Comparison of ENCODE assay signal across 15 cellular contexts in genomic region chr17:2542456-2542855, GRCh38. TPM values are rescaled to one million over a fixed set of nuclear protein-coding genes. Genes with fewer than 3 reads are reported as not detected.
DNase-seq lines count a peak whose midpoint lies in the region; ATAC-seq lines count a peak whose summit lies in the region.
"Had no signal": no experiment of that assay in that cellular context is flagged by ENCODE, and none has a peak within 500 bp of the region (broad histone marks: within the 10 kb centered on the region; RNA-seq: fewer than 3 reads in every experiment).

No MANE protein-coding gene starts in this region.

- peak; percentile 85 for ATAC-seq in activated naive CD8-positive, alpha-beta T cell treated with anti-CD3 and anti-CD28 coated beads, Interleukin-2, amount 50 U/mL, for 24 hours
- ATAC-seq in left lobe of liver (peak; percentile 31), HG02840 (IDR thresholded peaks at IDR 0.05; ENCODE audit: low FRiP score, unreplicated experiment) (no peak)
- peak; percentile 64 for ATAC-seq in stimulated activated naive CD8-positive, alpha-beta T cell treated with anti-CD3 and anti-CD28 coated beads, Interleukin-15, amount 100 ng/mL, for 72 hours

- H3K9me3 Mint-ChIP-seq in activated naive CD8-positive, alpha-beta T cell treated with anti-CD3 and anti-CD28 coated beads, Interleukin-2, amount 50 U/mL, for 24 hours = no peaks in the 10 kb centered on the region
- no peaks in the 10 kb centered on the region for H3K9me3 Mint-ChIP-seq in activated naive CD8-positive, alpha-beta T cell treated with anti-CD3 and anti-CD28 coated beads for 36 hours
- no peaks in the 10 kb centered on the region for H3K9me3 Mint-ChIP-seq in stimulated activated naive CD8-positive, alpha-beta T cell treated with anti-CD3 and anti-CD28 coated beads, Interleukin-15, amount 100 ng/mL, for 72 hours
- H3K9me3 Mint-ChIP-seq: activated T-helper 2 cell treated with anti-CD3 and anti-CD28 coated beads, Interferon-gamma antibody, Interleukin-2, Interleukin-4, amounts not matched to agents 10 μg/mL and 5 μg/mL and 100 μg/mL, durations not matched to agents 14 hours and 24 hours and 36 hours; nephron had no signal

- peaks cover 11% of the 10 kb centered on the region for H3K4me1 Mint-ChIP-seq in activated naive CD8-positive, alpha-beta T cell treated with anti-CD3 and anti-CD28 coated beads, Interleukin-2, amount 50 U/mL, for 24 hours
- H3K4me1 Mint-ChIP-seq in activated naive CD8-positive, alpha-beta T cell treated with anti-CD3 and anti-CD28 coated beads for 36 hours = peaks cover 3% of the 10 kb centered on the region
- peaks cover 14% of the 10 kb centered on the region for H3K4me1 Mint-ChIP-seq in stimulated activated naive CD8-positive, alpha-beta T cell treated with anti-CD3 and anti-CD28 coated beads, Interleukin-15, amount 100 ng/mL, for 72 hours
- H3K4me1 Mint-ChIP-seq: nephron had no signal

- no peaks in the 10 kb centered on the region for H3K27me3 Mint-ChIP-seq in activated naive CD8-positive, alpha-beta T cell treated with anti-CD3 and anti-CD28 coated beads, Interleukin-2, amount 50 U/mL, for 24 hours
- H3K27me3 Mint-ChIP-seq in activated naive CD8-positive, alpha-beta T cell treated with anti-CD3 and anti-CD28 coated beads for 36 hours = no peaks in the 10 kb centered on the region
- H3K27me3 Mint-ChIP-seq in stimulated activated naive CD8-positive, alpha-beta T cell treated with anti-CD3 and anti-CD28 coated beads, Interleukin-15, amount 100 ng/mL, for 72 hours = no peaks in the 10 kb centered on the region
- H3K27me3 Mint-ChIP-seq: progenitor cell of endocrine pancreas had no signal

- H3K4me3 Mint-ChIP-seq in activated naive CD8-positive, alpha-beta T cell treated with anti-CD3 and anti-CD28 coated beads, Interleukin-2, amount 50 U/mL, for 24 hours = no peak overlapping the region
- no peak overlapping the region for H3K4me3 Mint-ChIP-seq in activated naive CD8-positive, alpha-beta T cell treated with anti-CD3 and anti-CD28 coated beads for 36 hours
- no peak overlapping the region for H3K4me3 Mint-ChIP-seq in stimulated activated naive CD8-positive, alpha-beta T cell treated with anti-CD3 and anti-CD28 coated beads, Interleukin-15, amount 100 ng/mL, for 72 hours
- H3K4me3 Mint-ChIP-seq: CD4-positive, CD25-positive, alpha-beta regulatory T cell; nephron had no signal

- no peaks in the 10 kb centered on the region for H3K36me3 Mint-ChIP-seq in activated naive CD8-positive, alpha-beta T cell treated with anti-CD3 and anti-CD28 coated beads, Interleukin-2, amount 50 U/mL, for 24 hours (ENCODE audit: low read depth)
- no peaks in the 10 kb centered on the region for H3K36me3 Mint-ChIP-seq in activated naive CD8-positive, alpha-beta T cell treated with anti-CD3 and anti-CD28 coated beads for 36 hours
- H3K36me3 Mint-ChIP-seq: CD4-positive, CD25-positive, alpha-beta regulatory T cell had no signal

- H3K27ac Mint-ChIP-seq in activated naive CD8-positive, alpha-beta T cell treated with anti-CD3 and anti-CD28 coated beads, Interleukin-2, amount 50 U/mL, for 24 hours = no peak overlapping the region
- H3K27ac Mint-ChIP-seq in activated naive CD8-positive, alpha-beta T cell treated with anti-CD3 and anti-CD28 coated beads for 36 hours = no peak overlapping the region
- H3K27ac Mint-ChIP-seq in stimulated activated naive CD8-positive, alpha-beta T cell treated with anti-CD3 and anti-CD28 coated beads, Interleukin-15, amount 100 ng/mL, for 72 hours = peak overlapping the region in 1 of 2 donors; percentile 15
- H3K27ac Mint-ChIP-seq: activated T-helper 2 cell treated with anti-CD3 and anti-CD28 coated beads, Interferon-gamma antibody, Interleukin-2, Interleukin-4, amounts not matched to agents 10 μg/mL and 5 μg/mL and 100 μg/mL, durations not matched to agents 14 hours and 24 hours and 36 hours; CD4-positive, CD25-positive, alpha-beta regulatory T cell; nephron; progenitor cell of endocrine pancreas had no signal

- DNase-seq in activated naive CD8-positive, alpha-beta T cell treated with anti-CD3 and anti-CD28 coated beads, Interleukin-2, amount 50 U/mL, for 24 hours = peak; percentile 23
- no peak for DNase-seq in activated naive CD8-positive, alpha-beta T cell treated with anti-CD3 and anti-CD28 coated beads for 36 hours
- DNase-seq in RPMI8226 (peak; percentile 23), left lobe of liver (ENCODE audit: low spot score) (no peak), NCI-H226 (no peak), NCI-H2107 treated with DMSO at 0.1 percent for 48 hours (lab: John Stamatoyannopoulos, UW; ENCODE audit: unreplicated experiment) (no peak)
- no peak for DNase-seq in stimulated activated naive CD8-positive, alpha-beta T cell treated with anti-CD3 and anti-CD28 coated beads, Interleukin-15, amount 100 ng/mL, for 72 hours
- DNase-seq: CD4-positive, CD25-positive, alpha-beta regulatory T cell; mammary epithelial cell; NCI-H2029 treated with DMSO at 0.1 percent for 48 hours; T-helper 9 cell had no signal

RNA-seq across cellular contexts. Expression of gene METTL16, which starts 30.8 kb away (rescaled TPM):
- total RNA-seq in activated naive CD8-positive, alpha-beta T cell treated with anti-CD3 and anti-CD28 coated beads for 36 hours = 10 to 100 TPM; 61.7 to 66.5 TPM
- 8.1 TPM for total RNA-seq in left lobe of liver

RNA-seq across cellular contexts. Expression of gene PAFAH1B1, which starts 51.0 kb away (rescaled TPM):
- 100 to 1,000 TPM; 137 to 156 TPM for total RNA-seq in activated naive CD8-positive, alpha-beta T cell treated with anti-CD3 and anti-CD28 coated beads for 36 hours
- total RNA-seq in left lobe of liver = 34.5 TPM

Comparison
In these comparisons a context has a peak if more than half of its experiments do, and no peak if none do; other contexts are left out.
1. DNase-seq: peak in activated naive CD8-positive, alpha-beta T cell treated with anti-CD3 and anti-CD28 coated beads, Interleukin-2, amount 50 U/mL, for 24 hours (single experiment) and RPMI8226 (single experiment); none in activated naive CD8-positive, alpha-beta T cell treated with anti-CD3 and anti-CD28 coated beads for 36 hours (single experiment), left lobe of liver (single experiment), stimulated activated naive CD8-positive, alpha-beta T cell treated with anti-CD3 and anti-CD28 coated beads, Interleukin-15, amount 100 ng/mL, for 72 hours (0 of 2), NCI-H226 (single experiment) and NCI-H2107 treated with DMSO at 0.1 percent for 48 hours (single experiment).